20 cellular contexts compared by ENCODE assay signal in the genomic region with DNA sequence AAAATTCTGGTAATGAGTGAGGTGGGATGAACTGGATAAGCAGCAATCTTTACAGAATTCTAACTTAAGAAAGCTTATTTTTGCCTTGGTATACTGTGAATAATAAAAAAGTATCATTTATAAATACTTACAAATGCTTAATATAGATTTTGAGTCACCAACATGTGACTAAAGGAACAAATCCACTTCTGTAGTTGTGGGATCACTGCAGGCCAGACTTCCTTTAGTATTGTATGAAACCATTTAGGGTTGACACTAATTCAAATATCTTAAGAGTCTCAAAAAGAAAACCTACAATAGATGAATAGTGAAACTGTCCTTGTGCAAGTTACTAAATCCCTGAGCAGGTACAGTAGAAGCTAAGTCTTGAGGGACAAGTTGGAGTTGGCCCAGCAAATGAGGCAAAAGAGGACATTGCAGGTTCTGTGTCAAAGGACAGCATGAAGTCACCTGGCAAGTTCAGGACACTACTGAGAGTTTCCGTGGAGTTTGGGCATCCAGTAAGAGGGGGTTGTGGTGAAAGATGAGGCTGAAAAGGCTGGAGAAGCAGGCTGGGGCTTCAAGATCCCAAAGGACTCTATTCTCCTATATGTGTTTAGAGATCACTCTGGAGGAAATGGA.
"Had no signal": no experiment of that assay in that cellular context is flagged by ENCODE, and none has a peak within 500 bp of the region (broad histone marks: within the 10 kb centered on the region; RNA-seq: fewer than 3 reads in every experiment).

No MANE protein-coding gene starts in this region.

- H3K27ac ChIP-seq: gastroesophageal sphincter, pancreas had no signal

- H3K9me3 ChIP-seq: gastroesophageal sphincter, pancreas had no signal

- H3K27me3 Mint-ChIP-seq: naive thymus-derived CD8-positive, alpha-beta T cell; stimulated activated naive B cell treated with anti-CD40 and anti-IgM and Interleukin-4, amounts not matched to agents 10 μg/mL and 1 μg/mL and 100 μg/mL, for 72 hours had no signal

- H3K27me3 ChIP-seq: gastroesophageal sphincter, heart left ventricle, pancreas had no signal

- H3K4me3 ChIP-seq: gastroesophageal sphincter, heart left ventricle, pancreas had no signal

- H3K9me3 Mint-ChIP-seq: activated CD4-positive, alpha-beta memory T cell treated with anti-CD3 and anti-CD28 coated beads, Interleukin-2, amount 10 ng/mL, durations not matched to agents 7 days and 5 days; activated naive CD8-positive, alpha-beta T cell treated with anti-CD3 and anti-CD28 coated beads, Interleukin-2, amount 10 ng/mL, durations not matched to agents 7 days and 5 days; activated T-helper 2 cell treated with anti-CD3 and anti-CD28 coated beads, Interferon-gamma antibody, Interleukin-2, Interleukin-4, amounts not matched to agents 10 μg/mL and 5 μg/mL and 100 μg/mL, durations not matched to agents 14 hours and 24 hours and 36 hours; T-helper 2 cell treated with Interferon-gamma antibody and Interleukin-4, amounts not matched to agents 5 μg/mL and 100 μg/mL, for 36 hours had no signal

- DNase-seq: activated CD4-positive, alpha-beta memory T cell treated with anti-CD3 and anti-CD28 coated beads, Interleukin-2, amount 10 ng/mL, durations not matched to agents 7 days and 5 days; activated CD4-positive, alpha-beta T cell treated with anti-CD3 and anti-CD28 coated beads for 4 hours; activated CD8-positive, alpha-beta memory T cell treated with anti-CD3 and anti-CD28 coated beads, Interleukin-2, amount 10 ng/mL, durations not matched to agents 7 days and 5 days; activated naive CD4-positive, alpha-beta T cell treated with Interleukin-2 at 50 U/mL for 16 hours; activated naive CD8-positive, alpha-beta T cell treated with anti-CD3 and anti-CD28 coated beads, Interleukin-2, amount 10 ng/mL, durations not matched to agents 7 days and 5 days; central memory CD4-positive, alpha-beta T cell; heart left ventricle; kidney glomerular epithelial cell; mesendoderm; naive thymus-derived CD8-positive, alpha-beta T cell; pancreas; stimulated activated CD4-positive, alpha-beta T cell treated with anti-CD3 and anti-CD28 coated beads, Interleukin-4, amount 100 ng/mL, for 4 hours; stimulated activated naive B cell treated with anti-CD40 and anti-IgM and Interleukin-4, amounts not matched to agents 10 μg/mL and 1 μg/mL and 100 μg/mL, for 72 hours had no signal

- FAIRE-seq: colon, pancreas, TTC549 had no signal

- H3K4me1 Mint-ChIP-seq: brain had no signal

- H3K36me3 ChIP-seq: gastroesophageal sphincter, heart left ventricle, pancreas had no signal

- ATAC-seq: activated CD8-positive, alpha-beta memory T cell treated with anti-CD3 and anti-CD28 coated beads, Interleukin-2, amount 10 ng/mL, durations not matched to agents 7 days and 5 days; gastroesophageal sphincter; heart left ventricle; naive thymus-derived CD8-positive, alpha-beta T cell; pancreas; sciatic nerve; stimulated activated naive B cell treated with anti-CD40 and anti-IgM and Interleukin-4, amounts not matched to agents 10 μg/mL and 1 μg/mL and 100 μg/mL, for 72 hours had no signal

- H3K27ac Mint-ChIP-seq: activated CD4-positive, alpha-beta memory T cell treated with anti-CD3 and anti-CD28 coated beads, Interleukin-2, amount 10 ng/mL, durations not matched to agents 7 days and 5 days; activated CD8-positive, alpha-beta memory T cell treated with anti-CD3 and anti-CD28 coated beads, Interleukin-2, amount 10 ng/mL, durations not matched to agents 7 days and 5 days; activated naive CD8-positive, alpha-beta T cell treated with anti-CD3 and anti-CD28 coated beads, Interleukin-2, amount 10 ng/mL, durations not matched to agents 7 days and 5 days; activated T-helper 2 cell treated with anti-CD3 and anti-CD28 coated beads, Interferon-gamma antibody, Interleukin-2, Interleukin-4, amounts not matched to agents 10 μg/mL and 5 μg/mL and 100 μg/mL, durations not matched to agents 14 hours and 24 hours and 36 hours; brain; stimulated activated naive B cell treated with anti-CD40 and anti-IgM and Interleukin-4, amounts not matched to agents 10 μg/mL and 1 μg/mL and 100 μg/mL, for 72 hours; T-helper 2 cell treated with Interferon-gamma antibody and Interleukin-4, amounts not matched to agents 5 μg/mL and 100 μg/mL, for 36 hours had no signal

- H3K4me3 Mint-ChIP-seq: activated CD4-positive, alpha-beta memory T cell treated with anti-CD3 and anti-CD28 coated beads, Interleukin-2, amount 10 ng/mL, durations not matched to agents 7 days and 5 days; activated CD8-positive, alpha-beta memory T cell treated with anti-CD3 and anti-CD28 coated beads, Interleukin-2, amount 10 ng/mL, durations not matched to agents 7 days and 5 days; activated naive CD8-positive, alpha-beta T cell treated with anti-CD3 and anti-CD28 coated beads, Interleukin-2, amount 10 ng/mL, durations not matched to agents 7 days and 5 days; brain; naive thymus-derived CD8-positive, alpha-beta T cell; stimulated activated naive B cell treated with anti-CD40 and anti-IgM and Interleukin-4, amounts not matched to agents 10 μg/mL and 1 μg/mL and 100 μg/mL, for 72 hours; T-helper 2 cell treated with Interferon-gamma antibody and Interleukin-4, amounts not matched to agents 5 μg/mL and 100 μg/mL, for 36 hours had no signal

- H3K4me1 ChIP-seq: pancreas had no signal

- H3K36me3 Mint-ChIP-seq: activated CD8-positive, alpha-beta memory T cell treated with anti-CD3 and anti-CD28 coated beads, Interleukin-2, amount 10 ng/mL, durations not matched to agents 7 days and 5 days; activated naive CD8-positive, alpha-beta T cell treated with anti-CD3 and anti-CD28 coated beads, Interleukin-2, amount 10 ng/mL, durations not matched to agents 7 days and 5 days; brain; naive thymus-derived CD8-positive, alpha-beta T cell; stimulated activated naive B cell treated with anti-CD40 and anti-IgM and Interleukin-4, amounts not matched to agents 10 μg/mL and 1 μg/mL and 100 μg/mL, for 72 hours had no signal
